Comparison of ENCODE assay signal across 8 cellular contexts in genomic region chr3:38453075-38453913, GRCh38. TPM values are rescaled to one million over a fixed set of nuclear protein-coding genes. Genes with fewer than 3 reads are reported as not detected.
A peak's percentile ranks its signal among the peaks of the same experiment; 100 is the strongest.
DNase-seq lines count a peak whose midpoint lies in the region; ATAC-seq and TF ChIP-seq lines count a peak whose summit lies in the region.

Gene ACVR2B, plus strand, starts transcription at chr3:38453890. Its CDS starts 433 bp downstream, at chr3:38454323.

- H3K27me3 ChIP-seq in MM.1S (replicated peaks; ENCODE audit: insufficient read depth, low read length): no peaks in the 10 kb centered on the region

- peak; percentile 89 for DNase-seq in COLO668 (lab: John Stamatoyannopoulos, UW; ENCODE audit: unreplicated experiment)
- DNase-seq in MM.1S: peak; percentile 82
- no peak for DNase-seq in SK-N-MC (ENCODE audit: low read depth, low spot score)
- DNase-seq in activated naive CD4-positive, alpha-beta T cell treated with anti-CD3 and anti-CD28 coated beads, Interleukin-2, amount 50 U/mL, for 16 hours: peak; percentile 70
- DNase-seq in globus pallidus (ENCODE audit: low spot score): peak; percentile 90
- DNase-seq in occipital lobe (lab: John Stamatoyannopoulos, UW): peak; percentile 61
- peak; percentile 83 for DNase-seq in superior temporal gyrus (ENCODE audit: extremely low spot score)

- peaks cover 25% of the 10 kb centered on the region for H3K79me2 ChIP-seq in MM.1S (ENCODE audit: low read length)

- peaks cover 5% of the 10 kb centered on the region for H3K4me1 ChIP-seq in MM.1S (ENCODE audit: low read length)

- H3K36me3 ChIP-seq in MM.1S (replicated peaks; ENCODE audit: insufficient read depth, low read length): no peaks in the 10 kb centered on the region
- H3K36me3 ChIP-seq in SK-N-MC (ENCODE audit: insufficient read depth, low read length): no peaks in the 10 kb centered on the region

- peak within 1 kb of the TSS; percentile 86 for H2AFZ ChIP-seq in MM.1S (ENCODE audit: low read length)

- H3K9ac ChIP-seq in MM.1S (ENCODE audit: low read length) (peak within 1 kb of the TSS; percentile 74), SK-N-MC (ENCODE audit: insufficient read length) (peak within 1 kb of the TSS; percentile 86)

- H3K9me3 ChIP-seq in MM.1S (replicated peaks; ENCODE audit: insufficient read depth, low read length) (no peaks in the 10 kb centered on the region), SK-N-MC (ENCODE audit: low read depth, low read length) (no peaks in the 10 kb centered on the region)

- no peaks in the 10 kb centered on the region for H4K20me1 ChIP-seq in MM.1S (ENCODE audit: insufficient read depth, low read length)

- H3K27ac ChIP-seq in MM.1S (ENCODE audit: low read length) (no peak within 1 kb of the TSS), SK-N-MC (peak within 1 kb of the TSS; percentile 62)

- ATAC-seq in GM21825 (IDR thresholded peaks at IDR 0.05; ENCODE audit: unreplicated experiment): peak; percentile 58

- no peak for TF ChIP-seq CTCF in MM.1S (IDR thresholded peaks at IDR 0.05; ENCODE audit: low read length)

- H3K4me2 ChIP-seq in MM.1S (ENCODE audit: low read depth, low read length): peak within 1 kb of the TSS; percentile 98

- H3K9me2 ChIP-seq in MM.1S (replicated peaks; ENCODE audit: insufficient read depth, low read length): no peaks in the 10 kb centered on the region

- H3F3A ChIP-seq in MM.1S (ENCODE audit: insufficient read depth, low read length): no peaks in the 10 kb centered on the region

- H3K4me3 ChIP-seq in MM.1S (ENCODE audit: low read length) (peak within 1 kb of the TSS; percentile 80), SK-N-MC (peak within 1 kb of the TSS; percentile 81)

RNA-seq across cellular contexts. Expression of gene ACVR2B, which starts in this region (rescaled TPM):
- 42.6 TPM for total RNA-seq in occipital lobe
